Comparison of ENCODE assay signal across 21 cellular contexts in the genomic region with DNA sequence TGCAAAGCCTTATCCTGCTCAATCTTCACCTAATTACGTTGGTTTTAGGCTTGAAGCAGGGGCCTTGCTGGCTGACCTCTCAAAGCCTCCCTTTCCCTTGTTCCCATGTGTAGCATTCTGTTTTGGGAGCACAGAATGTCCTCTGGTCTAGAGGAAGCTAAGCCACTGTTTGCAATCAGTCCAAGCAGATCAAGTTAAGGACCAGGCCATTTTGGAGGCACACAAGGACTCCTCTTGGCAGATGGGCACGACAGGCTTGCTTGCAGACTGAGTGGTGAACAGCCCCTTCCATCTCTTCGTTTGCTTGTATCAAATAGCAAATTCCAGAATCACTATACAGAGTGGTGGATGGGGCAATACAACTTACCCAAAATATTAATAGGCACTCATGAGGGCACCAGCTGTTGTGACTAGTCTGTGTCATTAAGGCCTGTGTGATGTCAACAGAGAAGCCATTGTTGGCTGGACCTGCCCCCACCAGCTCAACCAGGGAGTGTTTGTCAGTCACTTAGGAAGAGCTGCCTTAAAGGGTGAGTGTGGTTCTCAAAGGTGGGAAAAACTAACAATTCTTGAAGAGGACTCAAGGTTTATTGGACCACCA.
A peak's percentile ranks its signal among the peaks of the same experiment; 100 is the strongest.
DNase-seq lines count a peak whose midpoint lies in the region; ATAC-seq, FAIRE-seq and TF ChIP-seq lines count a peak whose summit lies in the region.
"Had no signal": no experiment of that assay in that cellular context is flagged by ENCODE, and none has a peak within 500 bp of the region (broad histone marks: within the 10 kb centered on the region; RNA-seq: fewer than 3 reads in every experiment).

No MANE protein-coding gene starts in this region.

- DNase-seq in RWPE1 (ENCODE audit: low spot score) (no peak), myocyte (ENCODE audit: low read depth) (peak; percentile 85), DMS153 (lab: John Stamatoyannopoulos, UW) (no peak), NK-92 (lab: John Stamatoyannopoulos, UW; ENCODE audit: unreplicated experiment) (no peak), HTR-8/SVneo (ENCODE audit: insufficient read length, low spot score) (no peak)
- DNase-seq: activated CD8-positive, alpha-beta T cell treated with anti-CD3 and anti-CD28 coated beads for 36 hours; anterior cingulate cortex; caudate nucleus; DMS79; GF-D8; NCI-H1105; NCI-H1930; NCI-H526; SK-N-SH; stimulated activated naive CD4-positive, alpha-beta T cell treated with Interleukin-2 at 50 U/mL for 16 hours had no signal

- no peak for TF ChIP-seq CTCF in RWPE1 (conservative IDR thresholded peaks at IDR 0.05; ENCODE audit: low read depth)

- peak overlapping the region; percentile 28; the same call in 1 of the 2 replicates for H3K27ac ChIP-seq in RWPE1
- peak overlapping the region; percentile 49 for H3K27ac ChIP-seq in cingulate gyrus (ENCODE audit: low read depth, low read length)
- H3K27ac ChIP-seq in temporal lobe (ENCODE audit: low read depth, low read length), result peak overlapping the region; percentile 36
- H3K27ac ChIP-seq: neural progenitor cell had no signal

- POLR2A ChIA-PET in RWPE1 (lab: Yijun Ruan, JAX; ENCODE audit: low non-redundant PET), result no interaction called here

- ATAC-seq in HG03045 (IDR thresholded peaks at IDR 0.05; ENCODE audit: unreplicated experiment), result no peak
- ATAC-seq: activated CD8-positive, alpha-beta T cell treated with anti-CD3 and anti-CD28 coated beads for 36 hours; HCT116 had no signal

- FAIRE-seq in HTR-8/SVneo (lab: Jason Lieb, UNC), result no peak
- FAIRE-seq: endothelial cell of umbilical vein had no signal

- CTCF ChIA-PET in RWPE1 (lab: Yijun Ruan, JAX), result interaction anchor here (0.7 kb wide), 1 partner anchor 317 kb away, joined by 3 read pairs; no protein-coding TSS in a partner anchor
